ENCODE assay signal across 19 cellular contexts in the genomic region with DNA sequence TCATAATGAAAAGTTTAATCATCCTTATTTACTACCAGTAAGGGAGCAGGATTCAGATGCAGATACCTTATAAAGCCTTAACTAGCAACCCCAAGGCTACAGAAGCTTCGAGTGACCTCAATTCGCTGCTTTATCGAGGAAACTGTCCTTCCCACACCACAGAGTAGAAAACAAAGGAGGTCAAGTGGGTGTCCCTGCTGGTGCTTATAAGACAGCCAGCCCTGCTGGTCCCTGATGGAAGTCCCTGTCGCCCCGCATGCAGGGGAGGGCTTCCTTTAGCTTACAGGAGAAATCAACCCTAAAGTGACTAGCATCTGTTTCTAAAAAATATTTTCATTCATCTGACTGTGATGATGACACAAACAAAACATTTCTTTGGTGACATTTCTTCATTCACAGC. TPM values are rescaled to one million over a fixed set of nuclear protein-coding genes. Genes with fewer than 3 reads are reported as not detected.
DNase-seq lines count a peak whose midpoint lies in the region; ATAC-seq and TF ChIP-seq lines count a peak whose summit lies in the region.
"Had no signal": no experiment of that assay in that cellular context is flagged by ENCODE, and none has a peak within 500 bp of the region (broad histone marks: within the 10 kb centered on the region; RNA-seq: fewer than 3 reads in every experiment).

No MANE protein-coding gene starts in this region.

- H3K36me3 ChIP-seq in NT2/D1 (ENCODE audit: insufficient read depth, insufficient read length, low read length) (peaks cover 39% of the 10 kb centered on the region), gastrocnemius medialis (no peaks in the 10 kb centered on the region), adrenal gland (replicated peaks in 1 of 2) (no peaks in the 10 kb centered on the region)

- 42 to 72% (median 49%) methylated on average over 5 of the region's 5 CpGs for WGBS in adrenal gland, 4 donors

- TF ChIP-seq CTCF in gastrocnemius medialis (IDR thresholded peaks at IDR 0.05 in 4 of 5, conservative IDR thresholded peaks at IDR 0.05 in 1 of 5) (no peak), adrenal gland (IDR thresholded peaks at IDR 0.05) (no peak)

- peaks cover 9 to 13% of the 10 kb centered on the region in 2 donors for H3K27me3 Mint-ChIP-seq in stimulated activated naive B cell treated with anti-CD40 and anti-IgM and Interleukin-4, amounts not matched to agents 10 μg/mL and 1 μg/mL and 100 μg/mL, for 72 hours
- H3K27me3 Mint-ChIP-seq: stimulated activated naive CD8-positive, alpha-beta T cell treated with anti-CD3 and anti-CD28 coated beads, Interleukin-15, Interleukin-2, amounts not matched to agents 100 ng/mL and 50 ng/mL, for 24 hours had no signal

- intact Hi-C loops in gastrocnemius medialis (cut with DNase I; ENCODE audit: low total_unique reads) (no loop called here), adrenal gland (cut with DNase I) (no loop called here)

- H3K4me3 ChIP-seq in NT2/D1 (ENCODE audit: insufficient read length, low read depth) (no peak overlapping the region), gastrocnemius medialis (no peak overlapping the region), adrenal gland (no peak overlapping the region)

- peak overlapping the region; percentile 32 for H3K9ac ChIP-seq in NT2/D1 (ENCODE audit: insufficient read length, low read depth)

- H3K27ac ChIP-seq in caudate nucleus (ENCODE audit: low read depth, low read length) (peak overlapping the region; percentile 73), layer of hippocampus (ENCODE audit: low read depth, low read length) (peak overlapping the region; percentile 21), gastrocnemius medialis (peak overlapping the region; percentile 90 to 95 (median 94)), adrenal gland (no peak overlapping the region)

- H3K4me1 ChIP-seq in NT2/D1 (ENCODE audit: insufficient read depth, insufficient read length) = peaks cover 8% of the 10 kb centered on the region
- H3K4me1 ChIP-seq in gastrocnemius medialis = peaks cover 64 to 85% of the 10 kb centered on the region in 2 donors
- H3K4me1 ChIP-seq in adrenal gland (replicated peaks in 1 of 2) = no peaks in the 10 kb centered on the region

- no peaks in the 10 kb centered on the region for H3K4me1 Mint-ChIP-seq in stimulated activated naive B cell treated with anti-CD40 and anti-IgM and Interleukin-4, amounts not matched to agents 10 μg/mL and 1 μg/mL and 100 μg/mL, for 72 hours
- H3K4me1 Mint-ChIP-seq: natural killer cell had no signal

- DNase-seq in NT2/D1 (ENCODE audit: low read depth, low spot score) = no peak
- DNase-seq in caudate nucleus (lab: John Stamatoyannopoulos, UW) = no peak
- DNase-seq in gastrocnemius medialis = no peak
- no peak for DNase-seq in stimulated activated naive B cell treated with anti-CD40 and anti-IgM and Interleukin-4, amounts not matched to agents 10 μg/mL and 1 μg/mL and 100 μg/mL, for 72 hours
- no peak for DNase-seq in adrenal gland
- DNase-seq in midbrain (lab: John Stamatoyannopoulos, UW) = no peak
- DNase-seq: activated CD4-positive, alpha-beta T cell treated with anti-CD3 and anti-CD28 coated beads for 48 hours; activated CD8-positive, alpha-beta memory T cell treated with anti-CD3 and anti-CD28 coated beads, Interleukin-2, amount 50 U/mL, for 4 hours; activated effector memory CD4-positive, alpha-beta T cell treated with anti-CD3 and anti-CD28 coated beads, Interleukin-2, amount 50 U/mL, for 16 hours; DND-41; HFFc6; natural killer cell; NCI-H1436 treated with DMSO at 0.1 percent for 48 hours; NCI-H345; stimulated activated CD4-positive, alpha-beta T cell treated with anti-CD3 and anti-CD28 coated beads, Interleukin-1b, Interleukin-23, amount 100 ng/mL, for 48 hours had no signal

- no peaks in the 10 kb centered on the region for H3K9me3 Mint-ChIP-seq in stimulated activated naive B cell treated with anti-CD40 and anti-IgM and Interleukin-4, amounts not matched to agents 10 μg/mL and 1 μg/mL and 100 μg/mL, for 72 hours
- H3K9me3 Mint-ChIP-seq: HFFc6; natural killer cell; stimulated activated naive CD8-positive, alpha-beta T cell treated with anti-CD3 and anti-CD28 coated beads, Interleukin-15, Interleukin-2, amounts not matched to agents 100 ng/mL and 50 ng/mL, for 24 hours had no signal

- TF ChIP-seq POLR2A in gastrocnemius medialis (IDR thresholded peaks at IDR 0.05) (no peak), adrenal gland (IDR thresholded peaks at IDR 0.05) (no peak)

- no peak overlapping the region for H3K27ac Mint-ChIP-seq in stimulated activated naive B cell treated with anti-CD40 and anti-IgM and Interleukin-4, amounts not matched to agents 10 μg/mL and 1 μg/mL and 100 μg/mL, for 72 hours
- H3K27ac Mint-ChIP-seq: HFFc6; natural killer cell; stimulated activated naive CD8-positive, alpha-beta T cell treated with anti-CD3 and anti-CD28 coated beads, Interleukin-15, Interleukin-2, amounts not matched to agents 100 ng/mL and 50 ng/mL, for 24 hours had no signal

- no peak overlapping the region for H3K4me3 Mint-ChIP-seq in stimulated activated naive B cell treated with anti-CD40 and anti-IgM and Interleukin-4, amounts not matched to agents 10 μg/mL and 1 μg/mL and 100 μg/mL, for 72 hours
- H3K4me3 Mint-ChIP-seq: HFFc6; natural killer cell; stimulated activated naive CD8-positive, alpha-beta T cell treated with anti-CD3 and anti-CD28 coated beads, Interleukin-15, Interleukin-2, amounts not matched to agents 100 ng/mL and 50 ng/mL, for 24 hours had no signal

- no peaks in the 10 kb centered on the region for H3K27me3 ChIP-seq in NT2/D1 (ENCODE audit: insufficient read depth, insufficient read length)
- H3K27me3 ChIP-seq in layer of hippocampus (ENCODE audit: control insufficient read depth, insufficient read depth, low read length) = no peaks in the 10 kb centered on the region
- no peaks in the 10 kb centered on the region for H3K27me3 ChIP-seq in gastrocnemius medialis
- H3K27me3 ChIP-seq in adrenal gland = peaks cover 27% of the 10 kb centered on the region

- H3K36me3 Mint-ChIP-seq in stimulated activated naive B cell treated with anti-CD40 and anti-IgM and Interleukin-4, amounts not matched to agents 10 μg/mL and 1 μg/mL and 100 μg/mL, for 72 hours = no peaks in the 10 kb centered on the region
- H3K36me3 Mint-ChIP-seq: natural killer cell had no signal

- ATAC-seq in gastrocnemius medialis (no peak), HG03108 (IDR thresholded peaks at IDR 0.05; ENCODE audit: unreplicated experiment) (no peak)
- ATAC-seq in stimulated activated naive B cell treated with anti-CD40 and anti-IgM and Interleukin-4, amounts not matched to agents 10 μg/mL and 1 μg/mL and 100 μg/mL, for 72 hours (replicated peaks) = no peak
- ATAC-seq: esophagus mucosa, natural killer cell had no signal

- in situ Hi-C loops in gastrocnemius medialis (cut with MboI; ENCODE audit: low sequenced_read_pairs in 4 of 4) = loop anchor here in 1 of 4 donors (25.0 kb wide), 1 partner anchor 157 kb away; no protein-coding TSS in a partner anchor

- no peaks in the 10 kb centered on the region for H3K9me3 ChIP-seq in NT2/D1 (ENCODE audit: insufficient read depth, low read length)
- no peaks in the 10 kb centered on the region for H3K9me3 ChIP-seq in gastrocnemius medialis
- H3K9me3 ChIP-seq in adrenal gland (replicated peaks in 1 of 3) = no peaks in the 10 kb centered on the region

RNA-seq across cellular contexts. Expression of a gene that starts 7.3 kb away (rescaled TPM):
- total RNA-seq in gastrocnemius medialis = 10 to 100 TPM in 3 of 4 donors, 1 to 10 TPM in 1; 8.8 to 40.0 (median 36.6) TPM
- 1 to 10 TPM in 6 of 8 donors, under 1 TPM in 2; 0.84 to 2.7 (median 1.7) TPM for total RNA-seq in adrenal gland
- 1 to 10 TPM in 1 of 3 donors, under 1 TPM in 2; 0.64 to 1.2 (median 0.88) TPM for polyA plus RNA-seq in adrenal gland

Comparison
In these comparisons a context has a peak if more than half of its experiments do, and no peak if none do; other contexts are left out.
1. H3K27ac ChIP-seq: peak in caudate nucleus (single experiment), layer of hippocampus (single experiment) and gastrocnemius medialis (4 of 4); none in adrenal gland (0 of 5).